20 cellular contexts compared by ENCODE assay signal in the genomic region with DNA sequence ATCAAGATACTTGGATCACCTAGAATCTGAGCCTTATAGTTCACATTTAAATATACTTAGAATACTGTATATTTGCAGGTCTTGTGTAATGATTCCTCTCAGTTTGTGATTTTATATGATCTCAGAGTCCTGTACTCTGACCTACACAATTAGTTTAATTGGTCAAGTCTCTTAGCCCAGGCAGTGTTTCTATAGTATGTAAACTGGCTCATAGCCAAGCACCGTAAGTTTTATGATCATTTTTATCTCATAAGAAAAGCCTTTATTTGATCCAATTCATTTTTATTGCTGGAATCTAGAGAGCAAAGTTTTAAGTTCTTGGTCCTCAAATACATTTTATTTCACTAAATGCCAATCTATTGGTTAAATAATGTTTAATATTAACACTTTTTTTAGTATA.
DNase-seq lines count a peak whose midpoint lies in the region; ATAC-seq and TF ChIP-seq lines count a peak whose summit lies in the region.
"Had no signal": no experiment of that assay in that cellular context is flagged by ENCODE, and none has a peak within 500 bp of the region (broad histone marks: within the 10 kb centered on the region; RNA-seq: fewer than 3 reads in every experiment).

No MANE protein-coding gene starts in this region.

- no peaks in the 10 kb centered on the region for H3K9me3 ChIP-seq in PC-3 (ENCODE audit: low read length)
- H3K9me3 ChIP-seq in breast epithelium, result no peaks in the 10 kb centered on the region
- H3K9me3 ChIP-seq: BE2C had no signal

- no peak overlapping the region for H3K4me2 ChIP-seq in PC-3 (ENCODE audit: low read length)

- TF ChIP-seq CTCF in PC-3 (conservative IDR thresholded peaks at IDR 0.05; ENCODE audit: low read depth, low read length), result no peak
- TF ChIP-seq CTCF in lower leg skin (IDR thresholded peaks at IDR 0.05), result no peak
- TF ChIP-seq CTCF in breast epithelium (IDR thresholded peaks at IDR 0.05), result no peak

- CTCF ChIA-PET in PC-3 (lab: Charles Lee), result no interaction called here

- no peaks in the 10 kb centered on the region for H3K4me1 ChIP-seq in PC-3 (ENCODE audit: insufficient read depth, low read length)
- no peaks in the 10 kb centered on the region for H3K4me1 ChIP-seq in breast epithelium
- H3K4me1 ChIP-seq: BE2C had no signal

- DNase-seq in NCI-H748 (lab: John Stamatoyannopoulos, UW; ENCODE audit: unreplicated experiment), result peak; percentile 28
- DNase-seq in NCI-H748 treated with DMSO at 0.1 percent for 48 hours (lab: John Stamatoyannopoulos, UW), result no peak
- peak; percentile 18 for DNase-seq in PC-3
- no peak for DNase-seq in left colon
- no peak for DNase-seq in lower leg skin (ENCODE audit: low spot score in 2 of 2)
- no peak for DNase-seq in breast epithelium (ENCODE audit: low spot score in 2 of 2)
- no peak for DNase-seq in 8988T
- DNase-seq: ACHN; BE2C; C1 segment of cervical spinal cord; CD4-positive, CD25-positive, alpha-beta regulatory T cell; CD8-positive, alpha-beta memory T cell; COR-L47; DMS 273 treated with DMSO at 0.1 percent for 48 hours; DMS53; DND-41; EL; GOT3; H7 had no signal

- H3F3A ChIP-seq in PC-3 (ENCODE audit: low read length, unreplicated experiment), result no peaks in the 10 kb centered on the region

- no peaks in the 10 kb centered on the region for H3K9me2 ChIP-seq in PC-3 (replicated peaks; ENCODE audit: low read length)

- H3K27me3 ChIP-seq in PC-3 (ENCODE audit: low read length), result no peaks in the 10 kb centered on the region
- no peaks in the 10 kb centered on the region for H3K27me3 ChIP-seq in breast epithelium
- H3K27me3 ChIP-seq: BE2C had no signal

- H3K9ac ChIP-seq in PC-3 (ENCODE audit: low read length), result no peak overlapping the region

- ATAC-seq in PC-3 (no peak), left colon (peak; percentile 98)
- ATAC-seq: GM12878 had no signal

- intact Hi-C loops in PC-3 (cut with micrococcal nuclease), result no loop called here
- intact Hi-C loops in left colon (cut with DNase I, micrococcal nuclease), result no loop called here
- intact Hi-C loops in lower leg skin (cut with DNase I; ENCODE audit: low total_unique reads), result no loop called here
- intact Hi-C loops in breast epithelium (cut with DNase I; ENCODE audit: low total_unique reads), result no loop called here

- no peaks in the 10 kb centered on the region for H4K20me1 ChIP-seq in PC-3 (ENCODE audit: low read length)

- no peak overlapping the region for H2AFZ ChIP-seq in PC-3 (ENCODE audit: low read length)

- H3K4me3 ChIP-seq in PC-3 (ENCODE audit: low read length) (no peak overlapping the region), lower leg skin (ENCODE audit: low read depth, poor library complexity, severe bottlenecking) (no peak overlapping the region), breast epithelium (no peak overlapping the region)
- H3K4me3 ChIP-seq: GM12878 had no signal

- H3K27ac ChIP-seq in PC-3 (ENCODE audit: low read length) (no peak overlapping the region), breast epithelium (no peak overlapping the region)

- no peaks in the 10 kb centered on the region for H3K79me2 ChIP-seq in PC-3 (ENCODE audit: low read length)

- H3K36me3 ChIP-seq in PC-3 (ENCODE audit: low read depth, low read length) (no peaks in the 10 kb centered on the region), breast epithelium (no peaks in the 10 kb centered on the region)
- H3K36me3 ChIP-seq: BE2C had no signal

- TF ChIP-seq POLR2A in lower leg skin (IDR thresholded peaks at IDR 0.05), result no peak
- TF ChIP-seq POLR2A in breast epithelium (IDR thresholded peaks at IDR 0.05), result no peak

- POLR2A ChIA-PET in PC-3 (lab: Charles Lee; ENCODE audit: unreplicated experiment), result no interaction called here

- BruUV-seq in PC-3 (replicated peaks; lab: Mats Ljungman, UMichigan), result no TSS peak

- 15 to 18% methylated on average over 1 of the region's 1 CpG for WGBS in lower leg skin, 2 donors

Comparison
In these comparisons a context has a peak if more than half of its experiments do, and no peak if none do; other contexts are left out.
1. DNase-seq: peak in NCI-H748 (single experiment) and PC-3 (single experiment); none in NCI-H748 treated with DMSO at 0.1 percent for 48 hours (single experiment), left colon (0 of 2), lower leg skin (0 of 2), breast epithelium (0 of 2) and 8988T (single experiment).